Comparison of ENCODE assay signal across 8 cellular contexts in genomic region chr13:39039033-39039432, GRCh38.
DNase-seq lines count a peak whose midpoint lies in the region; ATAC-seq and TF ChIP-seq lines count a peak whose summit lies in the region.

No MANE protein-coding gene starts in this region.

- H3K79me2 ChIP-seq in OCI-LY1 (ENCODE audit: insufficient read depth, low read length): peaks cover 34% of the 10 kb centered on the region
- peaks cover 7% of the 10 kb centered on the region for H3K79me2 ChIP-seq in parathyroid adenoma

- in situ Hi-C loops in GM13977 (cut with MboI; ENCODE audit: low pct_unique_long_range_greater_than_20kb, low sequenced_read_pairs, unreplicated experiment): no loop called here

- H3K9ac ChIP-seq in ES-I3 (ENCODE audit: low read depth, low read length) (peak overlapping the region; percentile 76; the same call in 1 of the 2 replicates), OCI-LY1 (ENCODE audit: low read length) (peak overlapping the region; percentile 79), endocrine pancreas (ENCODE audit: control insufficient read depth, insufficient read depth, low read length) (no peak overlapping the region), parathyroid adenoma (no peak overlapping the region)

- H4K20me1 ChIP-seq in OCI-LY1 (ENCODE audit: insufficient read depth, low read length): no peaks in the 10 kb centered on the region

- no peaks in the 10 kb centered on the region for H3F3A ChIP-seq in OCI-LY1 (ENCODE audit: insufficient read depth, low read length)

- no peaks in the 10 kb centered on the region for H3K9me3 ChIP-seq in ES-I3 (ENCODE audit: control insufficient read depth, insufficient read depth, low read length)
- no peaks in the 10 kb centered on the region for H3K9me3 ChIP-seq in OCI-LY1 (ENCODE audit: low read length)
- no peaks in the 10 kb centered on the region for H3K9me3 ChIP-seq in endocrine pancreas (ENCODE audit: control insufficient read depth, low read length)
- H3K9me3 ChIP-seq in parathyroid adenoma (ENCODE audit: control insufficient read depth, low read length): no peaks in the 10 kb centered on the region

- H3K27me3 ChIP-seq in OCI-LY1 (ENCODE audit: insufficient read depth, low read length) (no peaks in the 10 kb centered on the region), endocrine pancreas (ENCODE audit: control insufficient read depth, insufficient read depth, low read length) (no peaks in the 10 kb centered on the region), parathyroid adenoma (ENCODE audit: control insufficient read depth, insufficient read depth, low read length) (no peaks in the 10 kb centered on the region)

- no peaks in the 10 kb centered on the region for H3K9me2 ChIP-seq in OCI-LY1 (ENCODE audit: low read depth, low read length)

- TF ChIP-seq CTCF in OCI-LY1 (IDR thresholded peaks at IDR 0.05; ENCODE audit: low read length) (no peak), parathyroid adenoma (IDR thresholded peaks at IDR 0.05) (no peak), GM13977 (IDR thresholded peaks at IDR 0.05; ENCODE audit: extremely low read depth, insufficient read depth, missing control alignments) (no peak)

- H3K4me2 ChIP-seq in OCI-LY1 (ENCODE audit: low read length): peak overlapping the region; percentile 99
- H3K4me2 ChIP-seq in parathyroid adenoma (ENCODE audit: low read length): peak overlapping the region; percentile 60

- H3K36me3 ChIP-seq in ES-I3 (ENCODE audit: insufficient read depth, low read length): no peaks in the 10 kb centered on the region; the same call in 1 of the 2 replicates
- no peaks in the 10 kb centered on the region for H3K36me3 ChIP-seq in OCI-LY1 (ENCODE audit: insufficient read depth, low read length)
- no peaks in the 10 kb centered on the region for H3K36me3 ChIP-seq in endocrine pancreas (ENCODE audit: control insufficient read depth, insufficient read depth, low read length)
- H3K36me3 ChIP-seq in parathyroid adenoma (ENCODE audit: control insufficient read depth, insufficient read depth, low read length): no peaks in the 10 kb centered on the region

- peaks cover 3% of the 10 kb centered on the region; the same call in 1 of the 2 replicates for H3K4me1 ChIP-seq in ES-I3 (ENCODE audit: insufficient read depth, low read length)
- H3K4me1 ChIP-seq in OCI-LY1 (ENCODE audit: insufficient read depth, low read length, severe bottlenecking): peaks cover 33% of the 10 kb centered on the region
- H3K4me1 ChIP-seq in endocrine pancreas (ENCODE audit: control insufficient read depth, insufficient read depth, low read length): peaks cover 23% of the 10 kb centered on the region
- H3K4me1 ChIP-seq in parathyroid adenoma: no peaks in the 10 kb centered on the region

- no peak for ATAC-seq in GM18870 (IDR thresholded peaks at IDR 0.05; ENCODE audit: unreplicated experiment)

- H3K4me3 ChIP-seq in OCI-LY1 (ENCODE audit: low read depth, low read length, poor library complexity, severe bottlenecking) (peak overlapping the region; percentile 96), endocrine pancreas (ENCODE audit: control insufficient read depth, insufficient read depth, low read length) (peak overlapping the region; percentile 81), parathyroid adenoma (ENCODE audit: low read depth, low read length) (peak overlapping the region; percentile 97)

- H3K27ac ChIP-seq in OCI-LY1 (ENCODE audit: low read depth, low read length, poor library complexity, severe bottlenecking): peak overlapping the region; percentile 68
- H3K27ac ChIP-seq in parathyroid adenoma: no peak overlapping the region

- H2AFZ ChIP-seq in OCI-LY1 (ENCODE audit: low read length) (no peak overlapping the region), parathyroid adenoma (no peak overlapping the region)

- DNase-seq in GM13977 (ENCODE audit: low spot score) (no peak), NCI-H1436 (lab: John Stamatoyannopoulos, UW) (no peak)
- DNase-seq in activated effector memory CD4-positive, alpha-beta T cell treated with Interleukin-2 at 50 U/mL for 16 hours: no peak

Comparison
In these comparisons a context has a peak if more than half of its experiments do, and no peak if none do; other contexts are left out.
1. H3K9ac ChIP-seq: peak in ES-I3 (single experiment) and OCI-LY1 (single experiment); none in endocrine pancreas (single experiment) and parathyroid adenoma (single experiment).
2. Peak in every context shown above with its lines, with median percentiles within 50 percentile points of each other: H3K4me3 ChIP-seq.